Comparison of ENCODE assay signal across 18 cellular contexts in genomic region chr7:11604505-11604904, GRCh38.
DNase-seq lines count a peak whose midpoint lies in the region; ATAC-seq and TF ChIP-seq lines count a peak whose summit lies in the region.
"Had no signal": no experiment of that assay in that cellular context is flagged by ENCODE, and none has a peak within 500 bp of the region (broad histone marks: within the 10 kb centered on the region; RNA-seq: fewer than 3 reads in every experiment).

No MANE protein-coding gene starts in this region.

- ATAC-seq in GM23338 = no peak
- no peak for ATAC-seq in GM18517 (IDR thresholded peaks at IDR 0.05; ENCODE audit: unreplicated experiment)
- ATAC-seq in GM21390 (IDR thresholded peaks at IDR 0.05; ENCODE audit: unreplicated experiment) = no peak
- ATAC-seq: HCT116, PC-3 had no signal

- no peak overlapping the region for H3K4me3 Mint-ChIP-seq in GM23338

- no peaks in the 10 kb centered on the region for H3K27me3 ChIP-seq in GM23338 (ENCODE audit: insufficient read depth)
- no peaks in the 10 kb centered on the region for H3K27me3 ChIP-seq in subcutaneous abdominal adipose tissue (ENCODE audit: control insufficient read depth in 5 of 5, insufficient read depth in 4 of 5, low read length in 5 of 5)

- no peaks in the 10 kb centered on the region; the same call in 1 of the 2 replicates for H3K9me2 ChIP-seq in GM23338 (ENCODE audit: insufficient read depth)

- peaks cover 4% of the 10 kb centered on the region; the same call in 1 of the 3 replicates for H3K36me3 Mint-ChIP-seq in GM23338 (ENCODE audit: low read depth)

- H3K4me2 ChIP-seq in GM23338 = no peak overlapping the region

- no peak overlapping the region for H2AFZ ChIP-seq in GM23338

- peaks cover 5% of the 10 kb centered on the region; the same call in 2 of the 3 replicates for H3K9me3 Mint-ChIP-seq in GM23338

- peak overlapping the region; percentile 79; the same call in 1 of the 2 replicates for H3K27ac Mint-ChIP-seq in GM23338

- peaks cover 21% of the 10 kb centered on the region for H3K4me1 Mint-ChIP-seq in GM23338

- H3K4me1 ChIP-seq in GM23338 (ENCODE audit: insufficient read depth) (peaks cover 21% of the 10 kb centered on the region), subcutaneous abdominal adipose tissue (ENCODE audit: control insufficient read depth in 5 of 5, insufficient read depth in 5 of 5, low read length in 5 of 5) (peaks cover 5 to 21% (median 19%) of the 10 kb centered on the region in 5 donors)

- H3K36me3 ChIP-seq in GM23338 (ENCODE audit: insufficient read depth) (no peaks in the 10 kb centered on the region), subcutaneous abdominal adipose tissue (ENCODE audit: control insufficient read depth in 5 of 5, insufficient read depth in 5 of 5, low read length in 5 of 5) (no peaks in the 10 kb centered on the region)

- DNase-seq in GM23338 (ENCODE audit: low spot score) = peak; percentile 42
- DNase-seq in dedifferentiated amniotic fluid mesenchymal stem cell (ENCODE audit: extremely low spot score) = peak; percentile 45
- peak; percentile 38 for DNase-seq in iris pigment epithelial cell (ENCODE audit: low read depth)
- no peak for DNase-seq in OCI-M1 (lab: John Stamatoyannopoulos, UW)
- DNase-seq: DMS79 treated with DMSO at 0.1 percent for 48 hours, NCI-H1105, NCI-H1694 treated with DMSO at 0.1 percent for 48 hours, NCI-H2227 treated with DMSO at 0.1 percent for 48 hours, NCI-H510A treated with DMSO at 0.1 percent for 48 hours, NCI-H774, PC-3, RPMI8226, SHP77 treated with DMSO at 0.1 percent for 48 hours had no signal

- TF ChIP-seq CTCF in GM23338 (conservative IDR thresholded peaks at IDR 0.05; ENCODE audit: low read depth in 2 of 2) = no peak

- no peak overlapping the region for H3K4me3 ChIP-seq in GM23338
- no peak overlapping the region for H3K4me3 ChIP-seq in subcutaneous abdominal adipose tissue (ENCODE audit: low read depth in 1 of 5, low read length in 5 of 5)

- H3K9ac ChIP-seq in subcutaneous abdominal adipose tissue (ENCODE audit: low read length in 5 of 5) = no peak overlapping the region

- H3K27ac ChIP-seq in GM23338 (ENCODE audit: low read depth) = no peak overlapping the region
- peak overlapping the region; percentile 39 for H3K27ac ChIP-seq in subcutaneous abdominal adipose tissue (ENCODE audit: low read depth, low read length)
- H3K27ac ChIP-seq: C4-2B had no signal

- H3K9me3 ChIP-seq in subcutaneous abdominal adipose tissue (ENCODE audit: control insufficient read depth in 5 of 5, low read length in 5 of 5) = no peaks in the 10 kb centered on the region

- H3K27me3 Mint-ChIP-seq in GM23338 (ENCODE audit: insufficient read depth, low read depth, poor library complexity) = no peaks in the 10 kb centered on the region

- H4K20me1 ChIP-seq in GM23338 (replicated peaks; ENCODE audit: insufficient read depth) = no peaks in the 10 kb centered on the region

- no peaks in the 10 kb centered on the region for H3K79me2 ChIP-seq in GM23338 (replicated peaks; ENCODE audit: insufficient read depth)

- no peaks in the 10 kb centered on the region for H3F3A ChIP-seq in GM23338 (replicated peaks; ENCODE audit: low read depth)

TF ChIP-seq in GM23338, 12 proteins besides CTCF, POLR2A, EP300 and RAD21 (continues in another document):
- no peak for TF ChIP-seq STAT1 (IDR thresholded peaks at IDR 0.05; ENCODE audit: unreplicated experiment)
- no peak for TF ChIP-seq POLR2AphosphoS5 (IDR thresholded peaks at IDR 0.05; ENCODE audit: low read depth)
- TF ChIP-seq NANOG (IDR thresholded peaks at IDR 0.05; ENCODE audit: borderline replicate concordance) = no peak; the same call in 1 of the 2 replicates
- TF ChIP-seq JUNB (IDR thresholded peaks at IDR 0.05; ENCODE audit: unreplicated experiment) = no peak
- TF ChIP-seq EZH2phosphoT487 (IDR thresholded peaks at IDR 0.05; ENCODE audit: unreplicated experiment) = no peak
- no peak for TF ChIP-seq CREB1 (CRISPR knock-in tag; IDR thresholded peaks at IDR 0.05; ENCODE audit: low read depth)
- TF ChIP-seq EZH2 (IDR thresholded peaks at IDR 0.05; ENCODE audit: low read depth, unreplicated experiment) = no peak
- no peak for TF ChIP-seq ZNF114 (CRISPR knock-in tag; IDR thresholded peaks at IDR 0.05)
- TF ChIP-seq ETS1 (IDR thresholded peaks at IDR 0.05) = no peak
- TF ChIP-seq ZNF331 (CRISPR knock-in tag; IDR thresholded peaks at IDR 0.05; ENCODE audit: low read depth) = no peak
- no peak for TF ChIP-seq REST (IDR thresholded peaks at IDR 0.05; ENCODE audit: unreplicated experiment)
